Comparison of ENCODE assay signal across 9 cellular contexts in the genomic region with DNA sequence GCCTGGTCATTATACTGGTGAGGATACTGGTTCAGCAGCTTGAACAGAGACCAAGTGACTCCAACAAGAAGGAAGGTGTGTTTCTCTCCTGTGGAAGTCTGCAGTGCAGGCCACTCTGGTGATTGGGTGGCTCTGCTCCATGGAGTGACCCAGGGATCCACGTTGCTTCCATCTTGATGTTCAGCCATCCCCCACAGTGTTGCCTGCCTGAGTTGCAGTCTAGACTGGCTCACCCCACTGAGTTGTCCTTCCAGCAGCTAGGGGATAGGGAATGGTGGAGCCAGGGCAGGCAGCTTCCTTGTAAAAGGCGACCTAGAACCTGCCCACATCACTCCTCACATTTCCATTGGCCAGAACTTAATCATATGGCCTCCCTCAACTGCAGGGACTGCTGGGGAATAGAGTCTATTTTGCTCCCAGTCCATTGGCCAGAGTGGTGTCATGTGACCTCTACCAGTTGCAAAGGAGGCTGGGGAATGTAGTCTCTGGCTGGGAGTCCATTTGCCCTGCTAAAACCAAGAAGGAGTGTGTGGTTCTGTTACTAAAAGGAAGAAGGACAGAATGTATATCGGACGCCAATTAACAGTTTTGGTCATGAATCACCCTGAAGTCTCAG. TPM values are rescaled to one million over a fixed set of nuclear protein-coding genes. Genes with fewer than 3 reads are reported as not detected.
DNase-seq lines count a peak whose midpoint lies in the region; ATAC-seq and TF ChIP-seq lines count a peak whose summit lies in the region.
"Had no signal": no experiment of that assay in that cellular context is flagged by ENCODE, and none has a peak within 500 bp of the region (broad histone marks: within the 10 kb centered on the region; RNA-seq: fewer than 3 reads in every experiment).

No MANE protein-coding gene starts in this region.

- H2AFZ ChIP-seq in IMR-90 (replicated peaks; ENCODE audit: low read length, poor library complexity), result peak overlapping the region; percentile 51

- no peak overlapping the region for H2BK120ac ChIP-seq in IMR-90 (ENCODE audit: low read depth, low read length)

- no peak overlapping the region for H3K14ac ChIP-seq in IMR-90 (replicated peaks; ENCODE audit: low read depth, low read length)

- no peak overlapping the region for H3K27ac ChIP-seq in IMR-90 (ENCODE audit: insufficient read depth, low read length)
- H3K27ac ChIP-seq in effector memory CD4-positive, alpha-beta T cell (ENCODE audit: insufficient read depth, low read length, poor library complexity, severe bottlenecking), result no peak overlapping the region

- no peak overlapping the region for H2AK9ac ChIP-seq in IMR-90 (replicated peaks; ENCODE audit: low read depth, low read length, poor library complexity)

- TF ChIP-seq RAD21 in IMR-90 (IDR thresholded peaks at IDR 0.05; ENCODE audit: low read length), result no peak

- no peaks in the 10 kb centered on the region for H3K27me3 ChIP-seq in IMR-90 (ENCODE audit: control insufficient read depth, insufficient read depth, low read length)
- no peaks in the 10 kb centered on the region for H3K27me3 ChIP-seq in effector memory CD4-positive, alpha-beta T cell (replicated peaks; ENCODE audit: control insufficient read depth, insufficient read depth, low read length, poor library complexity, severe bottlenecking)

- ATAC-seq in IMR-90 (ENCODE audit: low read depth), result peak; percentile 70
- peak; percentile 91 for ATAC-seq in activated T-helper 17 cell treated with anti-CD3 and anti-CD28 coated beads, Interleukin-2, amount 50 U/mL, for 72 hours (replicated peaks)
- peak; percentile 53 for ATAC-seq in mucosa of descending colon
- ATAC-seq in GM19395 (IDR thresholded peaks at IDR 0.05; ENCODE audit: unreplicated experiment), result no peak
- ATAC-seq: right cardiac atrium had no signal

- DNase-seq in NCI-H82 (lab: John Stamatoyannopoulos, UW) (peak; percentile 55), NCI-H82 treated with DMSO at 0.1 percent for 48 hours (lab: John Stamatoyannopoulos, UW; ENCODE audit: unreplicated experiment) (no peak), IMR-90 (peak; percentile 25), mucosa of descending colon (peak in 1 of 3 donors; percentile 15), SHP77 (lab: John Stamatoyannopoulos, UW) (no peak)
- DNase-seq in effector memory CD4-positive, alpha-beta T cell, result no peak

- H3K9ac ChIP-seq in IMR-90 (ENCODE audit: low read depth, low read length), result no peak overlapping the region

- H3K79me1 ChIP-seq in IMR-90 (ENCODE audit: low read depth in 1 of 2, low read length in 2 of 2), result no peaks in the 10 kb centered on the region

- H3K4me1 Mint-ChIP-seq in activated T-helper 17 cell treated with anti-CD3 and anti-CD28 coated beads, Interleukin-2, amount 50 U/mL, for 72 hours, result peaks cover 6% of the 10 kb centered on the region

- H2BK15ac ChIP-seq in IMR-90 (ENCODE audit: low read depth, low read length), result no peak overlapping the region

- H3K9me1 ChIP-seq in IMR-90 (ENCODE audit: insufficient read depth, low read length), result peaks cover 4% of the 10 kb centered on the region; the same call in 1 of the 2 replicates

- H2AK5ac ChIP-seq in IMR-90 (ENCODE audit: low read depth, low read length), result no peak overlapping the region

- dilution Hi-C loops in IMR-90 (cut with HindIII; ENCODE audit: low sequenced_read_pairs, unreplicated experiment), result no loop called here

- POLR2A ChIA-PET in IMR-90 (lab: Charles Lee; ENCODE audit: unreplicated experiment), result no interaction called here

- H4K8ac ChIP-seq in IMR-90 (ENCODE audit: low read depth in 2 of 2, low read length in 2 of 2), result no peak overlapping the region

- no peak overlapping the region for H2BK20ac ChIP-seq in IMR-90 (ENCODE audit: low read depth, low read length)

- no peak for TF ChIP-seq POLR2A in IMR-90 (IDR thresholded peaks at IDR 0.05; ENCODE audit: low read depth, low read length)

- in situ Hi-C loops in IMR-90 (cut with MboI; ENCODE audit: low sequenced_read_pairs), result no loop called here

- intact Hi-C loops in IMR-90 (cut with micrococcal nuclease), result no loop called here
- intact Hi-C loops in mucosa of descending colon (cut with DNase I, micrococcal nuclease), result no loop called here

- no peak overlapping the region for H3K18ac ChIP-seq in IMR-90 (ENCODE audit: low read depth, low read length)

- whole genome bisulfite sequencing in IMR-90 (ENCODE audit: extremely low coverage in 2 of 2, insufficient read length in 1 of 2), 2 experiments, result no CpG with 5 or more reads among the region's 4 CpGs

- no peaks in the 10 kb centered on the region for H3K9me3 Mint-ChIP-seq in activated T-helper 17 cell treated with anti-CD3 and anti-CD28 coated beads, Interleukin-2, amount 50 U/mL, for 72 hours

- no peak for TF ChIP-seq CTCF in IMR-90 (conservative IDR thresholded peaks at IDR 0.05; ENCODE audit: low read depth, low read length)
- TF ChIP-seq CTCF in mucosa of descending colon (IDR thresholded peaks at IDR 0.05), result no peak

- no peaks in the 10 kb centered on the region for H3K27me3 Mint-ChIP-seq in activated T-helper 17 cell treated with anti-CD3 and anti-CD28 coated beads, Interleukin-2, amount 50 U/mL, for 72 hours

- no peak overlapping the region for H3K4ac ChIP-seq in IMR-90 (ENCODE audit: low read depth, low read length)

- no peaks in the 10 kb centered on the region for H4K20me1 ChIP-seq in IMR-90 (ENCODE audit: insufficient read depth, low read length)

- H3K56ac ChIP-seq in IMR-90 (ENCODE audit: extremely low read depth, insufficient read depth, low read length), result no peak overlapping the region

- CTCF ChIA-PET in IMR-90 (lab: Yijun Ruan, JAX), result no interaction called here

- H3K36me3 Mint-ChIP-seq in activated T-helper 17 cell treated with anti-CD3 and anti-CD28 coated beads, Interleukin-2, amount 50 U/mL, for 72 hours (ENCODE audit: low read depth), result peaks cover 77% of the 10 kb centered on the region

- H3K4me3 ChIP-seq in IMR-90 (ENCODE audit: insufficient read depth, low read depth, low read length) (no peak overlapping the region), mucosa of descending colon (no peak overlapping the region)
- no peak overlapping the region for H3K4me3 ChIP-seq in effector memory CD4-positive, alpha-beta T cell (ENCODE audit: insufficient read depth, low read depth, low read length, poor library complexity, severe bottlenecking)

- H3K9me3 ChIP-seq in IMR-90 (ENCODE audit: control insufficient read depth, insufficient read depth, low read length), result peaks cover 4% of the 10 kb centered on the region; the same call in 1 of the 2 replicates
- no peaks in the 10 kb centered on the region for H3K9me3 ChIP-seq in mucosa of descending colon
- no peaks in the 10 kb centered on the region for H3K9me3 ChIP-seq in effector memory CD4-positive, alpha-beta T cell (ENCODE audit: control insufficient read depth, low read length)

- no peak overlapping the region for H4K91ac ChIP-seq in IMR-90 (ENCODE audit: insufficient read depth, low read depth, low read length)

- H4K5ac ChIP-seq in IMR-90 (ENCODE audit: low read depth, low read length), result no peak overlapping the region

- H3K23ac ChIP-seq in IMR-90 (ENCODE audit: low read depth, low read length), result no peak overlapping the region

- no peak overlapping the region for H3K4me2 ChIP-seq in IMR-90 (ENCODE audit: low read depth, low read length)

- no peaks in the 10 kb centered on the region for H3K4me1 ChIP-seq in IMR-90 (ENCODE audit: control insufficient read depth, insufficient read depth, low read length)
- no peaks in the 10 kb centered on the region for H3K4me1 ChIP-seq in mucosa of descending colon (ENCODE audit: low read depth)
- no peaks in the 10 kb centered on the region for H3K4me1 ChIP-seq in effector memory CD4-positive, alpha-beta T cell (ENCODE audit: control insufficient read depth, insufficient read depth, low read length, poor library complexity, severe bottlenecking)

- no peak overlapping the region for H3K27ac Mint-ChIP-seq in activated T-helper 17 cell treated with anti-CD3 and anti-CD28 coated beads, Interleukin-2, amount 50 U/mL, for 72 hours

- no peak overlapping the region for H3K4me3 Mint-ChIP-seq in activated T-helper 17 cell treated with anti-CD3 and anti-CD28 coated beads, Interleukin-2, amount 50 U/mL, for 72 hours

- BruUV-seq in IMR-90 (replicated peaks; lab: Mats Ljungman, UMichigan), result no TSS peak

- no peak overlapping the region for H2BK5ac ChIP-seq in IMR-90 (ENCODE audit: low read depth, low read length, poor library complexity, severe bottlenecking)

- H3K36me3 ChIP-seq in IMR-90 (ENCODE audit: control insufficient read depth, insufficient read depth, low read length) (peaks cover 38% of the 10 kb centered on the region), mucosa of descending colon (ENCODE audit: low read depth) (no peaks in the 10 kb centered on the region)
- H3K36me3 ChIP-seq in effector memory CD4-positive, alpha-beta T cell (ENCODE audit: control insufficient read depth, insufficient read depth, low read length), result peaks cover 53% of the 10 kb centered on the region

TF ChIP-seq in IMR-90, 13 proteins besides CTCF, POLR2A, EP300 and RAD21:
- TF ChIP-seq, protein P1, sequence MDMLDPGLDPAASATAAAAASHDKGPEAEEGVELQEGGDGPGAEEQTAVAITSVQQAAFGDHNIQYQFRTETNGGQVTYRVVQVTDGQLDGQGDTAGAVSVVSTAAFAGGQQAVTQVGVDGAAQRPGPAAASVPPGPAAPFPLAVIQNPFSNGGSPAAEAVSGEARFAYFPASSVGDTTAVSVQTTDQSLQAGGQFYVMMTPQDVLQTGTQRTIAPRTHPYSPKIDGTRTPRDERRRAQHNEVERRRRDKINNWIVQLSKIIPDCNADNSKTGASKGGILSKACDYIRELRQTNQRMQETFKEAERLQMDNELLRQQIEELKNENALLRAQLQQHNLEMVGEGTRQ (IDR thresholded peaks at IDR 0.05; ENCODE audit: low read depth, low read length), result peak; percentile 85
- no peak for TF ChIP-seq BHLHE40 (IDR thresholded peaks at IDR 0.05; ENCODE audit: low read depth, low read length)
- TF ChIP-seq RFX5 (IDR thresholded peaks at IDR 0.05; ENCODE audit: low read depth, low read length), result no peak
- no peak for TF ChIP-seq RCOR1 (IDR thresholded peaks at IDR 0.05; ENCODE audit: insufficient replicate concordance, low read length)
- no peak for TF ChIP-seq NFE2L2 (IDR thresholded peaks at IDR 0.05; ENCODE audit: low read depth, low read length)

RNA-seq across cellular contexts. Expression of a gene that starts 8.0 kb away (rescaled TPM):
- total RNA-seq in IMR-90 (2012; rRNA removed) (11.9 and 13.4 TPM in 2 replicates), mucosa of descending colon (10 to 100 TPM; 24.1 to 28.2 (median 27.2) TPM)
- 33.8 and 34.1 TPM in 2 replicates for polyA plus RNA-seq in IMR-90 (2012; rRNA removed)
- polyA plus RNA-seq in IMR-90 (2012; cell fraction: cytosol; rRNA removed), result 28.6 and 52.3 TPM in 2 replicates
- polyA plus RNA-seq in IMR-90 (2012; cell fraction: nucleus; rRNA removed; ENCODE audit: low replicate concordance), result 24.9 and 43.8 TPM in 2 replicates
- 10 to 100 TPM; 19.5 to 20.3 TPM for total RNA-seq in activated T-helper 17 cell treated with anti-CD3 and anti-CD28 coated beads, Interleukin-2, amount 50 U/mL, for 72 hours

RNA-seq across cellular contexts. Expression of a gene that starts 57.5 kb away (rescaled TPM):
- total RNA-seq in IMR-90 (2012; rRNA removed) (65.4 and 131 TPM in 2 replicates), mucosa of descending colon (100 to 1,000 TPM; 115 to 244 (median 172) TPM)
- 268 and 279 TPM in 2 replicates for polyA plus RNA-seq in IMR-90 (2012; rRNA removed)
- polyA plus RNA-seq in IMR-90 (2012; cell fraction: cytosol; rRNA removed), result 176 and 281 TPM in 2 replicates
- polyA plus RNA-seq in IMR-90 (2012; cell fraction: nucleus; rRNA removed; ENCODE audit: low replicate concordance), result 72.6 and 119 TPM in 2 replicates
- 10 to 100 TPM; 86.7 to 96.7 TPM for total RNA-seq in activated T-helper 17 cell treated with anti-CD3 and anti-CD28 coated beads, Interleukin-2, amount 50 U/mL, for 72 hours

Comparison
In these comparisons a context has a peak if more than half of its experiments do, and no peak if none do; other contexts are left out.
1. DNase-seq: peak in NCI-H82 (single experiment) and IMR-90 (single experiment); none in NCI-H82 treated with DMSO at 0.1 percent for 48 hours (single experiment), effector memory CD4-positive, alpha-beta T cell (0 of 3) and SHP77 (0 of 2).